15 cellular contexts compared by ENCODE assay signal in the genomic region with DNA sequence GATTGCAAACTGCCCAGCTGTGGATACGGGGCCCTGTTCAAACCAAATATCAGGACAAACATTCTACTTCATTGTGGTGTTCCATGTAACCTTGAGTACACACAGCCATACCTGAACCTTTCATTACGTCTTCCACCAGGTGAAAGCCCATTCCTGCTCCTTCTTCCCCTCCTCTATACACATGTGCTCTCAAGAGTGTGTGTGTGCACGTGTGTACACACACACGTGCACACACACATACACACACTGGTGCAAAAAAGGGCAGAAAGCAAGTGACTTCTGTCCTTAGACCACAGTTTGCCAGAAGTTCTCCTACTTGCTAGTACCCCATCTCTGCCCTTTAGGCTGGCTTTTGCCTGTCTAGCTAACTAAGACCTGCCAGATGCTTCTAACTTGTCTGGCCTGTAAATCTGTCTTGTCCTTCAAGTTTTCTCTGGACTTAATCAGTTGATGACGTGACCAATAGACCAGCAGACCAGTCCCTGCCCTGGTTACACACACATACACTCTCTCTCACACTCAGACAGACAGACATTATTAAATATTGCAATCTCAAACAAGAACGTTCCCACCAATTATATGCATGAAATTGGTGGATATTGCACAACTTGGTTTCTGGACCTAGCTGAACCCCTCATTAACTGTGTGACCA. TPM values are rescaled to one million over a fixed set of nuclear protein-coding genes. Genes with fewer than 3 reads are reported as not detected.
DNase-seq lines count a peak whose midpoint lies in the region; ATAC-seq and TF ChIP-seq lines count a peak whose summit lies in the region.
"Had no signal": no experiment of that assay in that cellular context is flagged by ENCODE, and none has a peak within 500 bp of the region (broad histone marks: within the 10 kb centered on the region; RNA-seq: fewer than 3 reads in every experiment).

No MANE protein-coding gene starts in this region.

- DNase-seq in WERI-Rb-1 (peak; percentile 30), trophoblast cell (peak in 1 of 2 donors; percentile 58), DMS 273 treated with DMSO at 0.1 percent for 48 hours (lab: John Stamatoyannopoulos, UW) (no peak)
- DNase-seq in stimulated activated CD4-positive, alpha-beta T cell treated with anti-CD3 and anti-CD28 coated beads, Interleukin-12 subunit alpha, Interleukin-12 subunit beta, amount 100 ng/mL, for 4 hours: no peak
- DNase-seq: C1 segment of cervical spinal cord; Calu3; CD4-positive, alpha-beta T cell; DMS153; DMS79 treated with DMSO at 0.1 percent for 48 hours; GDM1; GM23248 had no signal

- H2AK5ac ChIP-seq in trophoblast cell (ENCODE audit: low read length): no peak overlapping the region

- no peaks in the 10 kb centered on the region for H3K27me3 ChIP-seq in DOHH2 (ENCODE audit: control insufficient read depth, low read length)
- no peaks in the 10 kb centered on the region for H3K27me3 ChIP-seq in WERI-Rb-1 (ENCODE audit: insufficient read depth, low read depth, severe bottlenecking)
- no peaks in the 10 kb centered on the region for H3K27me3 ChIP-seq in trophoblast cell (ENCODE audit: insufficient read depth, low read length)

- H3F3A ChIP-seq in DOHH2 (ENCODE audit: control insufficient read depth, insufficient read depth): no peaks in the 10 kb centered on the region

- POLR2A ChIA-PET in HEK293 (lab: Yijun Ruan, JAX): no interaction called here

- H3K4me2 ChIP-seq in DOHH2 (ENCODE audit: low read length): peak overlapping the region; percentile 99
- H3K4me2 ChIP-seq in trophoblast cell (ENCODE audit: low read length): no peak overlapping the region

- H3K9me3 ChIP-seq in DOHH2 (ENCODE audit: control insufficient read depth, insufficient read depth, low read length): no peaks in the 10 kb centered on the region
- no peaks in the 10 kb centered on the region for H3K9me3 ChIP-seq in HEK293 (ENCODE audit: control insufficient read depth, insufficient read depth, low read depth, low read length)
- no peaks in the 10 kb centered on the region for H3K9me3 ChIP-seq in WERI-Rb-1 (ENCODE audit: severe bottlenecking)
- no peaks in the 10 kb centered on the region for H3K9me3 ChIP-seq in trophoblast cell (ENCODE audit: insufficient read depth, low read depth, low read length)

- peaks cover 36% of the 10 kb centered on the region for H3K4me1 ChIP-seq in DOHH2 (ENCODE audit: control insufficient read depth, low read length)
- H3K4me1 ChIP-seq in HEK293 (ENCODE audit: control insufficient read depth, insufficient read depth, low read length): no peaks in the 10 kb centered on the region; the same call in 1 of the 2 replicates
- peaks cover 6 to 24% of the 10 kb centered on the region in 2 experiments for H3K4me1 ChIP-seq in trophoblast cell (ENCODE audit: control insufficient read depth in 1 of 2, insufficient read depth in 2 of 2, low read length in 2 of 2)

- H3K14ac ChIP-seq in trophoblast cell (ENCODE audit: low read length): no peak overlapping the region

- H3K79me2 ChIP-seq in DOHH2 (ENCODE audit: control insufficient read depth, low read length): peaks cover 94% of the 10 kb centered on the region
- peaks cover 8% of the 10 kb centered on the region for H3K79me2 ChIP-seq in trophoblast cell (ENCODE audit: control insufficient read depth, insufficient read depth, low read length, poor library complexity)

- H3K23ac ChIP-seq in trophoblast cell (ENCODE audit: low read length): peak overlapping the region; percentile 44

- no peak overlapping the region for H4K91ac ChIP-seq in trophoblast cell (ENCODE audit: low read depth, low read length)

- H3K36me3 ChIP-seq in DOHH2 (ENCODE audit: control insufficient read depth, low read length): peaks cover 75% of the 10 kb centered on the region
- no peaks in the 10 kb centered on the region for H3K36me3 ChIP-seq in HEK293 (ENCODE audit: control insufficient read depth in 2 of 2, insufficient read depth in 1 of 2, low read length in 2 of 2)
- H3K36me3 ChIP-seq in WERI-Rb-1: peaks cover 70% of the 10 kb centered on the region
- peaks cover 0 to 4% of the 10 kb centered on the region in 2 experiments for H3K36me3 ChIP-seq in trophoblast cell (ENCODE audit: control insufficient read depth in 1 of 2, insufficient read depth in 2 of 2, low read length in 2 of 2)

- TF ChIP-seq CTCF in DOHH2 (IDR thresholded peaks at IDR 0.05; ENCODE audit: low read depth, low read length, poor library complexity, severe bottlenecking): no peak
- no peak for TF ChIP-seq CTCF in HEK293 (tag by site-specific recombination; IDR thresholded peaks at IDR 0.05)
- TF ChIP-seq CTCF in WERI-Rb-1 (IDR thresholded peaks at IDR 0.05; ENCODE audit: low read depth, low read length): no peak

- H3K27ac ChIP-seq in DOHH2 (ENCODE audit: low read depth, low read length) (no peak overlapping the region), HEK293 (ENCODE audit: extremely low read depth, low read depth, low read length) (no peak overlapping the region), WERI-Rb-1 (peak overlapping the region; percentile 1; the same call in 1 of the 2 replicates), trophoblast cell (ENCODE audit: low read depth, low read length) (no peak overlapping the region)
- H3K27ac ChIP-seq: GM23248 had no signal

- no peak overlapping the region for H3K18ac ChIP-seq in trophoblast cell (ENCODE audit: low read length)

- no peak overlapping the region for H4K8ac ChIP-seq in trophoblast cell (ENCODE audit: low read depth, low read length)

- H2BK120ac ChIP-seq in trophoblast cell (ENCODE audit: insufficient read depth, low read length, poor library complexity): no peak overlapping the region

- H4K20me1 ChIP-seq in DOHH2 (ENCODE audit: control insufficient read depth, insufficient read depth, low read depth, low read length): peaks cover 18% of the 10 kb centered on the region

- no peak overlapping the region for H2BK5ac ChIP-seq in trophoblast cell (ENCODE audit: low read depth, low read length, poor library complexity)

- H3K79me1 ChIP-seq in trophoblast cell (ENCODE audit: low read length): no peaks in the 10 kb centered on the region

- no CpG with 5 or more reads among the region's 6 CpGs for WGBS in trophoblast cell (ENCODE audit: extremely low coverage, insufficient coverage, insufficient read length)

- H3K4ac ChIP-seq in trophoblast cell (ENCODE audit: low read depth, low read length): no peak overlapping the region

- H2AFZ ChIP-seq in trophoblast cell (ENCODE audit: insufficient read depth, low read length, poor library complexity): no peak overlapping the region
- H2AFZ ChIP-seq: GM23248 had no signal

- H3K9me2 ChIP-seq in DOHH2 (replicated peaks; ENCODE audit: control insufficient read depth, low read length): no peaks in the 10 kb centered on the region

- no peak overlapping the region for H3K9ac ChIP-seq in trophoblast cell (ENCODE audit: low read length)
- H3K9ac ChIP-seq: GM23248 had no signal

- no peak overlapping the region for H2BK12ac ChIP-seq in trophoblast cell (ENCODE audit: low read length)

- no peak overlapping the region for H4K12ac ChIP-seq in trophoblast cell (ENCODE audit: low read depth, low read length)

- H3K4me3 ChIP-seq in DOHH2 (ENCODE audit: low read length): no peak overlapping the region
- H3K4me3 ChIP-seq in HEK293 (ENCODE audit: low read depth, low read length): no peak overlapping the region
- H3K4me3 ChIP-seq in WERI-Rb-1 (ENCODE audit: low read depth, low read length): no peak overlapping the region
- H3K4me3 ChIP-seq in trophoblast cell (ENCODE audit: low read depth, low read length): no peak overlapping the region
- H3K4me3 ChIP-seq: GM23248 had no signal

- CTCF ChIA-PET in HEK293 (lab: Yijun Ruan, JAX): no interaction called here

- ATAC-seq in GM18502 (IDR thresholded peaks at IDR 0.05; ENCODE audit: poor library complexity, unreplicated experiment): no peak
- ATAC-seq: HCT116 had no signal

TF ChIP-seq in HEK293, 187 proteins besides CTCF, POLR2A, EP300 and RAD21:
- TF ChIP-seq ZNF571 (tag by site-specific recombination; IDR thresholded peaks at IDR 0.05): no peak
- TF ChIP-seq, protein P1, sequence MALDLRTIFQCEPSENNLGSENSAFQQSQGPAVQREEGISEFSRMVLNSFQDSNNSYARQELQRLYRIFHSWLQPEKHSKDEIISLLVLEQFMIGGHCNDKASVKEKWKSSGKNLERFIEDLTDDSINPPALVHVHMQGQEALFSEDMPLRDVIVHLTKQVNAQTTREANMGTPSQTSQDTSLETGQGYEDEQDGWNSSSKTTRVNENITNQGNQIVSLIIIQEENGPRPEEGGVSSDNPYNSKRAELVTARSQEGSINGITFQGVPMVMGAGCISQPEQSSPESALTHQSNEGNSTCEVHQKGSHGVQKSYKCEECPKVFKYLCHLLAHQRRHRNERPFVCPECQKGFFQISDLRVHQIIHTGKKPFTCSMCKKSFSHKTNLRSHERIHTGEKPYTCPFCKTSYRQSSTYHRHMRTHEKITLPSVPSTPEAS (tag by site-specific recombination; IDR thresholded peaks at IDR 0.05): 0 out of 2 replicates have a peak, but pooled peaks have one; percentile 18

RNA-seq across cellular contexts. Expression of a gene that starts 4.5 kb away (rescaled TPM):
- 5.4 and 5.9 TPM in 2 replicates for polyA plus RNA-seq in trophoblast cell (2013)
